Comparison of ENCODE assay signal across 8 cellular contexts in the genomic region with DNA sequence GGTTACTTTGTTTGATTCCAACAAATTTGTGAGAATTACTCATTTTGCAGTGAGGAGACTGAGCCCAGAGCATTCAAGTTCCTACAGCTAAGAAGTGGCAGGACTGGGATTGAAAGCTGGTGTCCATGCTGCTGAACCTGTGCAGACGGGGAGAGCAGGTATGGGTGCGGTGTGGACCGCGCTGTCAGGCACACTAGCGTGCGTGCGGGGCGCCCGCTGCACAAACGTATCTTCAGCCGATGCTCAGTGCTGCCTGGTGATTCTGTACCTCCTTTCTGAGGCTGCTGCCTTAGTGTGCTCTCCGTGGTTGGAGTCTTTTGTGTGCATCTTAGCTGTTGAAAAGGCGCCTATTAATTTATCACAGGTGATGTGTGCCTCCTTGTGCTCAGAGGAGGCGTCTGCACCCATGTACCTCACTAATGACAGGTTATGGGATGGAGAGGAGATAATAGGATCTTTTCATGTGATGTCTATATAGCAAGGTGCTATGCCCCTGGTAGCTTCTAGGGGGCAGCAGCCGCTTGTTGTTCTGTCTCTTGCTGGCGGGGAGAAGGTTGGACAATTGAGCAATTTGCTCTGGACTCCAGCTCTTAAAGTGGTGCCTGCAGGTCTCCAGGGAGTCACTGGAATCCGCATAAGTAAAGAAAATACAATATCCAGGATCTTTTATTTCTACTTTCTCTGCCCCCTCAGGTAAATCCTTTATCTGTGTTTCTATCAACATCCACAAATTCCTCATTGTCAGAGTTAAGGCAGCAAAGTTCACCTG. TPM values are rescaled to one million over a fixed set of nuclear protein-coding genes. Genes with fewer than 3 reads are reported as not detected.
DNase-seq lines count a peak whose midpoint lies in the region; ATAC-seq, FAIRE-seq and TF ChIP-seq lines count a peak whose summit lies in the region.

No MANE protein-coding gene starts in this region.

- in situ Hi-C loops in astrocyte of the cerebellum (cut with HindIII; ENCODE audit: low sequenced_read_pairs): no loop called here

- H3K27me3 ChIP-seq in small intestine (ENCODE audit: control insufficient read depth in 2 of 2, insufficient read depth in 2 of 2, low read length in 2 of 2): no peaks in the 10 kb centered on the region

- H3K27ac ChIP-seq in small intestine (ENCODE audit: low read depth in 1 of 2, low read length in 1 of 2): no peak overlapping the region

- peaks cover 0 to 13% of the 10 kb centered on the region in 2 donors for H3K4me1 ChIP-seq in small intestine (ENCODE audit: control insufficient read depth in 2 of 2, insufficient read depth in 1 of 2, low read depth in 1 of 2, low read length in 1 of 2)

- DNase-seq in AG09309 (ENCODE audit: low read depth) (peak; percentile 63), NCI-H187 (lab: John Stamatoyannopoulos, UW) (peak; percentile 33 to 37), T follicular helper cell (ENCODE audit: low read depth) (peak; percentile 32), astrocyte of the cerebellum (ENCODE audit: low read depth) (no peak), hippocampal formation (lab: John Stamatoyannopoulos, UW) (peak; percentile 8 to 53), small intestine (peak; percentile 71), mesenteric fat pad (ENCODE audit: low spot score) (no peak)

- ATAC-seq in GM19043 (IDR thresholded peaks at IDR 0.05; ENCODE audit: low read depth, unreplicated experiment): peak; percentile 45

- 66 to 69% (median 68%) methylated on average over 17 of the region's 17 CpGs for WGBS in small intestine, 3 donors

- no peak for FAIRE-seq in small intestine (lab: Jason Lieb, UNC)

- H3K36me3 ChIP-seq in small intestine (ENCODE audit: control insufficient read depth in 2 of 2, insufficient read depth in 2 of 2, low read length in 2 of 2): no peaks in the 10 kb centered on the region

- TF ChIP-seq CTCF in AG09309 (IDR thresholded peaks at IDR 0.05; ENCODE audit: control insufficient read depth, insufficient read depth, low read depth, low read length, missing control alignments) (peak; percentile 96), astrocyte of the cerebellum (IDR thresholded peaks at IDR 0.05; ENCODE audit: low read depth, low read length, missing control alignments) (peak; percentile 90)

- no peaks in the 10 kb centered on the region for H3K9me3 ChIP-seq in small intestine (ENCODE audit: control insufficient read depth, low read depth)

- H3K4me3 ChIP-seq in AG09309 (ENCODE audit: control insufficient read depth, low read depth, low read length): no peak overlapping the region
- H3K4me3 ChIP-seq in astrocyte of the cerebellum (ENCODE audit: low read depth, low read length): no peak overlapping the region
- no peak overlapping the region for H3K4me3 ChIP-seq in small intestine (ENCODE audit: low read depth in 1 of 2, low read length in 2 of 2)

RNA-seq across cellular contexts. Expression of a gene that starts 32.5 kb away (rescaled TPM):
- polyA plus RNA-seq in small intestine: 10 to 100 TPM; 15.9 to 24.9 (median 24.4) TPM
- 35.4 TPM for total RNA-seq in mesenteric fat pad

RNA-seq across cellular contexts. Expression of a gene that starts 35.0 kb away (rescaled TPM):
- polyA plus RNA-seq in small intestine: 10 to 100 TPM in 2 of 3 donors, 1 to 10 TPM in 1; 8.9 to 24.0 (median 10.3) TPM
- 33.8 TPM for total RNA-seq in mesenteric fat pad

RNA-seq across cellular contexts. Expression of a gene that starts 57.5 kb away (rescaled TPM):
- polyA plus RNA-seq in small intestine: under 1 TPM in 1 of 3 donors, not detected in 2; 0.97 TPM
- not detected for total RNA-seq in mesenteric fat pad

Comparison
In these comparisons a context has a peak if more than half of its experiments do, and no peak if none do; other contexts are left out.
1. DNase-seq: peak in AG09309 (single experiment), NCI-H187 (2 of 2), T follicular helper cell (single experiment), hippocampal formation (2 of 2) and small intestine (single experiment); none in astrocyte of the cerebellum (single experiment) and mesenteric fat pad (single experiment).